ENCODE assay signal across 1 cellular context in the genomic region with DNA sequence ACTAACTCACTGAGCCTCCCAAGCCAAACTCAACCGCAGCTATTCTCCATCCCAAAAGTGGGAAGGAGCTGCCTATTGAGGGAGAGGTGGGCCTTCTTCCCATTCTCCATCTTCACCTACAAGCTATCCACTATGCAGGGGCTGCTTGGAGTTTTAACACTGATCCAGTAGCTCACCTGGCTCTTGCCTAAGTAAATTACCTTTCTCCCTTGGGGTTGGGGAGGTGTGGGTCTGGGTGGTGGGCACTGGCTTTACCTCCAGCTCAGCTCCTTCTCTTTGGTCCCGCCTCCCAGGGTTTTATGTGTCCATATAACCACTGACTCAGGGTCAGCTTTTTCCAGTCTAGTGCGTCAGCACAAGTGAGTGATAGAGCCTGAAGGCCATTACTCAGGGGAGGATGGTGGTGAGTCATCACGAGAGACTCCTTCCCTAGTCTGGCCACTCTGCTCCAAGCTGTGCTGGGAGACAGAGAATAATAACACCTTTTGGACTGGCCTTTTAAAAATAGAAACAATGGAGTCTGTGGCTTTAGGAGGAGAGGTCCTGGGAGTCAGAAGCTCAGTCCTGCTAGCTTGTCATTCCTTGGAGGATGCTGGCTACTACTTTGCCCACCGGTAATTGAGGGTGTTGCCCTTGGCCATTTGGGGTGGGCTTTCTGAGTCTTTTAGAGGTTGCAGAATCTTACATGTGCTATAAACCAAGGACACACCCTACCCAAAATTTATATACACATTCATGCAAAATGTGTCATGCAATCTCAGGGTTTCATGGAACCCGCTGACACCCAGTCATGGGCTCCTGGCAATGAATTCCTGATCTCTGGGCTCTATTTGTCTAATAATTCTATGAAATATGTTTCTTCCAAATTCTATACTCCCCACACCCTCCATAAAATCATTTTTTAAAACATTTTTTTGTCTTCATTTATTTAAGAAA.
TF ChIP-seq lines count a peak whose summit lies in the region.

No MANE protein-coding gene starts in this region.

TF ChIP-seq in K562, 482 proteins besides CTCF, POLR2A, EP300 and RAD21 (continues in another document):
- TF ChIP-seq HMGN3 (IDR thresholded peaks at IDR 0.05; ENCODE audit: borderline replicate concordance, extremely low read depth, insufficient read length, low read depth, low read length): no peak
- TF ChIP-seq, protein P1, sequence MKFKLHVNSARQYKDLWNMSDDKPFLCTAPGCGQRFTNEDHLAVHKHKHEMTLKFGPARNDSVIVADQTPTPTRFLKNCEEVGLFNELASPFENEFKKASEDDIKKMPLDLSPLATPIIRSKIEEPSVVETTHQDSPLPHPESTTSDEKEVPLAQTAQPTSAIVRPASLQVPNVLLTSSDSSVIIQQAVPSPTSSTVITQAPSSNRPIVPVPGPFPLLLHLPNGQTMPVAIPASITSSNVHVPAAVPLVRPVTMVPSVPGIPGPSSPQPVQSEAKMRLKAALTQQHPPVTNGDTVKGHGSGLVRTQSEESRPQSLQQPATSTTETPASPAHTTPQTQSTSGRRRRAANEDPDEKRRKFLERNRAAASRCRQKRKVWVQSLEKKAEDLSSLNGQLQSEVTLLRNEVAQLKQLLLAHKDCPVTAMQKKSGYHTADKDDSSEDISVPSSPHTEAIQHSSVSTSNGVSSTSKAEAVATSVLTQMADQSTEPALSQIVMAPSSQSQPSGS (CRISPR knock-in tag; IDR thresholded peaks at IDR 0.05): no peak
- TF ChIP-seq KAT7 (CRISPR knock-in tag; IDR thresholded peaks at IDR 0.05; ENCODE audit: borderline replicate concordance): no peak
- peak; percentile 83 for TF ChIP-seq CREM (IDR thresholded peaks at IDR 0.05; ENCODE audit: low read depth)
- TF ChIP-seq, protein P2, sequence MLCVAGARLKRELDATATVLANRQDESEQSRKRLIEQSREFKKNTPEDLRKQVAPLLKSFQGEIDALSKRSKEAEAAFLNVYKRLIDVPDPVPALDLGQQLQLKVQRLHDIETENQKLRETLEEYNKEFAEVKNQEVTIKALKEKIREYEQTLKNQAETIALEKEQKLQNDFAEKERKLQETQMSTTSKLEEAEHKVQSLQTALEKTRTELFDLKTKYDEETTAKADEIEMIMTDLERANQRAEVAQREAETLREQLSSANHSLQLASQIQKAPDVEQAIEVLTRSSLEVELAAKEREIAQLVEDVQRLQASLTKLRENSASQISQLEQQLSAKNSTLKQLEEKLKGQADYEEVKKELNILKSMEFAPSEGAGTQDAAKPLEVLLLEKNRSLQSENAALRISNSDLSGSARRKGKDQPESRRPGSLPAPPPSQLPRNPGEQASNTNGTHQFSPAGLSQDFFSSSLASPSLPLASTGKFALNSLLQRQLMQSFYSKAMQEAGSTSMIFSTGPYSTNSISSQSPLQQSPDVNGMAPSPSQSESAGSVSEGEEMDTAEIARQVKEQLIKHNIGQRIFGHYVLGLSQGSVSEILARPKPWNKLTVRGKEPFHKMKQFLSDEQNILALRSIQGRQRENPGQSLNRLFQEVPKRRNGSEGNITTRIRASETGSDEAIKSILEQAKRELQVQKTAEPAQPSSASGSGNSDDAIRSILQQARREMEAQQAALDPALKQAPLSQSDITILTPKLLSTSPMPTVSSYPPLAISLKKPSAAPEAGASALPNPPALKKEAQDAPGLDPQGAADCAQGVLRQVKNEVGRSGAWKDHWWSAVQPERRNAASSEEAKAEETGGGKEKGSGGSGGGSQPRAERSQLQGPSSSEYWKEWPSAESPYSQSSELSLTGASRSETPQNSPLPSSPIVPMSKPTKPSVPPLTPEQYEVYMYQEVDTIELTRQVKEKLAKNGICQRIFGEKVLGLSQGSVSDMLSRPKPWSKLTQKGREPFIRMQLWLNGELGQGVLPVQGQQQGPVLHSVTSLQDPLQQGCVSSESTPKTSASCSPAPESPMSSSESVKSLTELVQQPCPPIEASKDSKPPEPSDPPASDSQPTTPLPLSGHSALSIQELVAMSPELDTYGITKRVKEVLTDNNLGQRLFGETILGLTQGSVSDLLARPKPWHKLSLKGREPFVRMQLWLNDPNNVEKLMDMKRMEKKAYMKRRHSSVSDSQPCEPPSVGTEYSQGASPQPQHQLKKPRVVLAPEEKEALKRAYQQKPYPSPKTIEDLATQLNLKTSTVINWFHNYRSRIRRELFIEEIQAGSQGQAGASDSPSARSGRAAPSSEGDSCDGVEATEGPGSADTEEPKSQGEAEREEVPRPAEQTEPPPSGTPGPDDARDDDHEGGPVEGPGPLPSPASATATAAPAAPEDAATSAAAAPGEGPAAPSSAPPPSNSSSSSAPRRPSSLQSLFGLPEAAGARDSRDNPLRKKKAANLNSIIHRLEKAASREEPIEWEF (CRISPR knock-in tag; IDR thresholded peaks at IDR 0.05): no peak
- TF ChIP-seq ZNF347 (CRISPR knock-in tag; IDR thresholded peaks at IDR 0.05; ENCODE audit: low read depth): no peak
- TF ChIP-seq, protein P3, sequence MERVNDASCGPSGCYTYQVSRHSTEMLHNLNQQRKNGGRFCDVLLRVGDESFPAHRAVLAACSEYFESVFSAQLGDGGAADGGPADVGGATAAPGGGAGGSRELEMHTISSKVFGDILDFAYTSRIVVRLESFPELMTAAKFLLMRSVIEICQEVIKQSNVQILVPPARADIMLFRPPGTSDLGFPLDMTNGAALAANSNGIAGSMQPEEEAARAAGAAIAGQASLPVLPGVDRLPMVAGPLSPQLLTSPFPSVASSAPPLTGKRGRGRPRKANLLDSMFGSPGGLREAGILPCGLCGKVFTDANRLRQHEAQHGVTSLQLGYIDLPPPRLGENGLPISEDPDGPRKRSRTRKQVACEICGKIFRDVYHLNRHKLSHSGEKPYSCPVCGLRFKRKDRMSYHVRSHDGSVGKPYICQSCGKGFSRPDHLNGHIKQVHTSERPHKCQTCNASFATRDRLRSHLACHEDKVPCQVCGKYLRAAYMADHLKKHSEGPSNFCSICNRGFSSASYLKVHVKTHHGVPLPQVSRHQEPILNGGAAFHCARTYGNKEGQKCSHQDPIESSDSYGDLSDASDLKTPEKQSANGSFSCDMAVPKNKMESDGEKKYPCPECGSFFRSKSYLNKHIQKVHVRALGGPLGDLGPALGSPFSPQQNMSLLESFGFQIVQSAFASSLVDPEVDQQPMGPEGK (CRISPR knock-in tag; IDR thresholded peaks at IDR 0.05; ENCODE audit: borderline replicate concordance): no peak
- no peak for TF ChIP-seq ZNF707 (CRISPR knock-in tag; conservative IDR thresholded peaks at IDR 0.05)
- no peak for TF ChIP-seq HLTF (IDR thresholded peaks at IDR 0.05)
- no peak for TF ChIP-seq NR1H2 (CRISPR knock-in tag; IDR thresholded peaks at IDR 0.05)
- TF ChIP-seq HMG20A (CRISPR knock-in tag; conservative IDR thresholded peaks at IDR 0.05): no peak
- TF ChIP-seq, protein P4, sequence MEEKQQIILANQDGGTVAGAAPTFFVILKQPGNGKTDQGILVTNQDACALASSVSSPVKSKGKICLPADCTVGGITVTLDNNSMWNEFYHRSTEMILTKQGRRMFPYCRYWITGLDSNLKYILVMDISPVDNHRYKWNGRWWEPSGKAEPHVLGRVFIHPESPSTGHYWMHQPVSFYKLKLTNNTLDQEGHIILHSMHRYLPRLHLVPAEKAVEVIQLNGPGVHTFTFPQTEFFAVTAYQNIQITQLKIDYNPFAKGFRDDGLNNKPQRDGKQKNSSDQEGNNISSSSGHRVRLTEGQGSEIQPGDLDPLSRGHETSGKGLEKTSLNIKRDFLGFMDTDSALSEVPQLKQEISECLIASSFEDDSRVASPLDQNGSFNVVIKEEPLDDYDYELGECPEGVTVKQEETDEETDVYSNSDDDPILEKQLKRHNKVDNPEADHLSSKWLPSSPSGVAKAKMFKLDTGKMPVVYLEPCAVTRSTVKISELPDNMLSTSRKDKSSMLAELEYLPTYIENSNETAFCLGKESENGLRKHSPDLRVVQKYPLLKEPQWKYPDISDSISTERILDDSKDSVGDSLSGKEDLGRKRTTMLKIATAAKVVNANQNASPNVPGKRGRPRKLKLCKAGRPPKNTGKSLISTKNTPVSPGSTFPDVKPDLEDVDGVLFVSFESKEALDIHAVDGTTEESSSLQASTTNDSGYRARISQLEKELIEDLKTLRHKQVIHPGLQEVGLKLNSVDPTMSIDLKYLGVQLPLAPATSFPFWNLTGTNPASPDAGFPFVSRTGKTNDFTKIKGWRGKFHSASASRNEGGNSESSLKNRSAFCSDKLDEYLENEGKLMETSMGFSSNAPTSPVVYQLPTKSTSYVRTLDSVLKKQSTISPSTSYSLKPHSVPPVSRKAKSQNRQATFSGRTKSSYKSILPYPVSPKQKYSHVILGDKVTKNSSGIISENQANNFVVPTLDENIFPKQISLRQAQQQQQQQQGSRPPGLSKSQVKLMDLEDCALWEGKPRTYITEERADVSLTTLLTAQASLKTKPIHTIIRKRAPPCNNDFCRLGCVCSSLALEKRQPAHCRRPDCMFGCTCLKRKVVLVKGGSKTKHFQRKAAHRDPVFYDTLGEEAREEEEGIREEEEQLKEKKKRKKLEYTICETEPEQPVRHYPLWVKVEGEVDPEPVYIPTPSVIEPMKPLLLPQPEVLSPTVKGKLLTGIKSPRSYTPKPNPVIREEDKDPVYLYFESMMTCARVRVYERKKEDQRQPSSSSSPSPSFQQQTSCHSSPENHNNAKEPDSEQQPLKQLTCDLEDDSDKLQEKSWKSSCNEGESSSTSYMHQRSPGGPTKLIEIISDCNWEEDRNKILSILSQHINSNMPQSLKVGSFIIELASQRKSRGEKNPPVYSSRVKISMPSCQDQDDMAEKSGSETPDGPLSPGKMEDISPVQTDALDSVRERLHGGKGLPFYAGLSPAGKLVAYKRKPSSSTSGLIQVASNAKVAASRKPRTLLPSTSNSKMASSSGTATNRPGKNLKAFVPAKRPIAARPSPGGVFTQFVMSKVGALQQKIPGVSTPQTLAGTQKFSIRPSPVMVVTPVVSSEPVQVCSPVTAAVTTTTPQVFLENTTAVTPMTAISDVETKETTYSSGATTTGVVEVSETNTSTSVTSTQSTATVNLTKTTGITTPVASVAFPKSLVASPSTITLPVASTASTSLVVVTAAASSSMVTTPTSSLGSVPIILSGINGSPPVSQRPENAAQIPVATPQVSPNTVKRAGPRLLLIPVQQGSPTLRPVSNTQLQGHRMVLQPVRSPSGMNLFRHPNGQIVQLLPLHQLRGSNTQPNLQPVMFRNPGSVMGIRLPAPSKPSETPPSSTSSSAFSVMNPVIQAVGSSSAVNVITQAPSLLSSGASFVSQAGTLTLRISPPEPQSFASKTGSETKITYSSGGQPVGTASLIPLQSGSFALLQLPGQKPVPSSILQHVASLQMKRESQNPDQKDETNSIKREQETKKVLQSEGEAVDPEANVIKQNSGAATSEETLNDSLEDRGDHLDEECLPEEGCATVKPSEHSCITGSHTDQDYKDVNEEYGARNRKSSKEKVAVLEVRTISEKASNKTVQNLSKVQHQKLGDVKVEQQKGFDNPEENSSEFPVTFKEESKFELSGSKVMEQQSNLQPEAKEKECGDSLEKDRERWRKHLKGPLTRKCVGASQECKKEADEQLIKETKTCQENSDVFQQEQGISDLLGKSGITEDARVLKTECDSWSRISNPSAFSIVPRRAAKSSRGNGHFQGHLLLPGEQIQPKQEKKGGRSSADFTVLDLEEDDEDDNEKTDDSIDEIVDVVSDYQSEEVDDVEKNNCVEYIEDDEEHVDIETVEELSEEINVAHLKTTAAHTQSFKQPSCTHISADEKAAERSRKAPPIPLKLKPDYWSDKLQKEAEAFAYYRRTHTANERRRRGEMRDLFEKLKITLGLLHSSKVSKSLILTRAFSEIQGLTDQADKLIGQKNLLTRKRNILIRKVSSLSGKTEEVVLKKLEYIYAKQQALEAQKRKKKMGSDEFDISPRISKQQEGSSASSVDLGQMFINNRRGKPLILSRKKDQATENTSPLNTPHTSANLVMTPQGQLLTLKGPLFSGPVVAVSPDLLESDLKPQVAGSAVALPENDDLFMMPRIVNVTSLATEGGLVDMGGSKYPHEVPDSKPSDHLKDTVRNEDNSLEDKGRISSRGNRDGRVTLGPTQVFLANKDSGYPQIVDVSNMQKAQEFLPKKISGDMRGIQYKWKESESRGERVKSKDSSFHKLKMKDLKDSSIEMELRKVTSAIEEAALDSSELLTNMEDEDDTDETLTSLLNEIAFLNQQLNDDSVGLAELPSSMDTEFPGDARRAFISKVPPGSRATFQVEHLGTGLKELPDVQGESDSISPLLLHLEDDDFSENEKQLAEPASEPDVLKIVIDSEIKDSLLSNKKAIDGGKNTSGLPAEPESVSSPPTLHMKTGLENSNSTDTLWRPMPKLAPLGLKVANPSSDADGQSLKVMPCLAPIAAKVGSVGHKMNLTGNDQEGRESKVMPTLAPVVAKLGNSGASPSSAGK (IDR thresholded peaks at IDR 0.05): no peak
- TF ChIP-seq RB1 (IDR thresholded peaks at IDR 0.05; ENCODE audit: low read depth): no peak
- no peak for TF ChIP-seq BCL6 (CRISPR knock-in tag; IDR thresholded peaks at IDR 0.05)
- TF ChIP-seq, protein P5, sequence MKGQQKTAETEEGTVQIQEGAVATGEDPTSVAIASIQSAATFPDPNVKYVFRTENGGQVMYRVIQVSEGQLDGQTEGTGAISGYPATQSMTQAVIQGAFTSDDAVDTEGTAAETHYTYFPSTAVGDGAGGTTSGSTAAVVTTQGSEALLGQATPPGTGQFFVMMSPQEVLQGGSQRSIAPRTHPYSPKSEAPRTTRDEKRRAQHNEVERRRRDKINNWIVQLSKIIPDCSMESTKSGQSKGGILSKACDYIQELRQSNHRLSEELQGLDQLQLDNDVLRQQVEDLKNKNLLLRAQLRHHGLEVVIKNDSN (CRISPR knock-in tag; IDR thresholded peaks at IDR 0.05): no peak
- TF ChIP-seq RFX1 (IDR thresholded peaks at IDR 0.05): no peak; the same call in 1 of the 2 replicates
- no peak for TF ChIP-seq RBM34 (IDR thresholded peaks at IDR 0.05; ENCODE audit: borderline replicate concordance, insufficient read depth, low read length)
- no peak for TF ChIP-seq HOXB6 (CRISPR knock-in tag; IDR thresholded peaks at IDR 0.05; ENCODE audit: borderline replicate concordance)
- TF ChIP-seq ZFX (CRISPR knock-in tag; IDR thresholded peaks at IDR 0.05): no peak
- no peak for TF ChIP-seq HNRNPUL1 (IDR thresholded peaks at IDR 0.05; ENCODE audit: low read length)
- no peak for TF ChIP-seq POLR2AphosphoS5 (IDR thresholded peaks at IDR 0.05; ENCODE audit: control insufficient read depth, insufficient read depth, low read depth, low read length)
- no peak for TF ChIP-seq CBX8 (IDR thresholded peaks at IDR 0.05; ENCODE audit: borderline replicate concordance, extremely low read depth, low read depth, low read length, poor library complexity, severe bottlenecking)
- TF ChIP-seq MIER1 (IDR thresholded peaks at IDR 0.05; ENCODE audit: low read depth): no peak
- TF ChIP-seq ZNF274 (IDR thresholded peaks at IDR 0.05; ENCODE audit: borderline replicate concordance, low read depth, low read length): no peak
- TF ChIP-seq SLC30A9 (CRISPR knock-in tag; IDR thresholded peaks at IDR 0.05): no peak
- TF ChIP-seq, protein P6, sequence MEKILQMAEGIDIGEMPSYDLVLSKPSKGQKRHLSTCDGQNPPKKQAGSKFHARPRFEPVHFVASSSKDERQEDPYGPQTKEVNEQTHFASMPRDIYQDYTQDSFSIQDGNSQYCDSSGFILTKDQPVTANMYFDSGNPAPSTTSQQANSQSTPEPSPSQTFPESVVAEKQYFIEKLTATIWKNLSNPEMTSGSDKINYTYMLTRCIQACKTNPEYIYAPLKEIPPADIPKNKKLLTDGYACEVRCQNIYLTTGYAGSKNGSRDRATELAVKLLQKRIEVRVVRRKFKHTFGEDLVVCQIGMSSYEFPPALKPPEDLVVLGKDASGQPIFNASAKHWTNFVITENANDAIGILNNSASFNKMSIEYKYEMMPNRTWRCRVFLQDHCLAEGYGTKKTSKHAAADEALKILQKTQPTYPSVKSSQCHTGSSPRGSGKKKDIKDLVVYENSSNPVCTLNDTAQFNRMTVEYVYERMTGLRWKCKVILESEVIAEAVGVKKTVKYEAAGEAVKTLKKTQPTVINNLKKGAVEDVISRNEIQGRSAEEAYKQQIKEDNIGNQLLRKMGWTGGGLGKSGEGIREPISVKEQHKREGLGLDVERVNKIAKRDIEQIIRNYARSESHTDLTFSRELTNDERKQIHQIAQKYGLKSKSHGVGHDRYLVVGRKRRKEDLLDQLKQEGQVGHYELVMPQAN (IDR thresholded peaks at IDR 0.05; ENCODE audit: borderline replicate concordance): no peak
- TF ChIP-seq SOX6 (IDR thresholded peaks at IDR 0.05): peak; percentile 71; the same call in 1 of the 2 replicates
- TF ChIP-seq SUPT5H (IDR thresholded peaks at IDR 0.05): no peak
- no peak for TF ChIP-seq CC2D1A (IDR thresholded peaks at IDR 0.05)
- TF ChIP-seq HDAC6 (IDR thresholded peaks at IDR 0.05; ENCODE audit: low read depth, low read length): no peak
